ENCODE assay signal across 8 cellular contexts in genomic region chr6:149317656-149318571, GRCh38. TPM values are rescaled to one million over a fixed set of nuclear protein-coding genes. Genes with fewer than 3 reads are reported as not detected.
DNase-seq lines count a peak whose midpoint lies in the region; ATAC-seq and TF ChIP-seq lines count a peak whose summit lies in the region.

Gene TAB2, plus strand, starts transcription at chr6:149317712. Its CDS starts 52,286 bp downstream, at chr6:149369998.

- ATAC-seq in GM19023 (IDR thresholded peaks at IDR 0.05; ENCODE audit: unreplicated experiment) (peak; percentile 32), HG03280 (IDR thresholded peaks at IDR 0.05; ENCODE audit: unreplicated experiment) (peak; percentile 29), upper lobe of right lung (peak; percentile 73)

- CTCF ChIA-PET in SK-N-SH (lab: Yijun Ruan, JAX) = interaction anchor here (1.3 to 4.1 kb wide), 2 partner anchors 101 to 114 kb away, joined by 3 to 19 read pairs; no protein-coding TSS in a partner anchor

- intact Hi-C loops in cardiac septum (cut with DNase I) = no loop called here
- intact Hi-C loops in prostate gland (cut with DNase I) = loop anchor here (5.0 to 10.0 kb wide), 2 partner anchors 114 to 233 kb away; no protein-coding TSS in a partner anchor
- intact Hi-C loops in upper lobe of right lung (cut with DNase I) = no loop called here

- no peak for TF ChIP-seq RAD21 in SK-N-SH (IDR thresholded peaks at IDR 0.05; ENCODE audit: low read length)

- H3K4me2 ChIP-seq in SK-N-SH = peak within 1 kb of the TSS; percentile 91

- H3K27me3 ChIP-seq in SK-N-SH (ENCODE audit: insufficient read depth) (no peaks in the 10 kb centered on the region), prostate gland (replicated peaks; ENCODE audit: insufficient read depth) (no peaks in the 10 kb centered on the region), upper lobe of right lung (no peaks in the 10 kb centered on the region)

- H3K9me3 ChIP-seq in SK-N-SH (no peaks in the 10 kb centered on the region), prostate gland (no peaks in the 10 kb centered on the region), upper lobe of right lung (no peaks in the 10 kb centered on the region)

- H3K9me2 ChIP-seq in SK-N-SH = no peaks in the 10 kb centered on the region

- peaks cover 45% of the 10 kb centered on the region for H4K20me1 ChIP-seq in SK-N-SH (ENCODE audit: insufficient read depth)

- H2AFZ ChIP-seq in SK-N-SH (ENCODE audit: low read depth) = peak within 1 kb of the TSS; percentile 92

- H3K36me3 ChIP-seq in SK-N-SH (replicated peaks in 1 of 2; ENCODE audit: control insufficient read depth in 1 of 2, insufficient read depth in 2 of 2, low read length in 1 of 2) (no peaks in the 10 kb centered on the region), prostate gland (no peaks in the 10 kb centered on the region), upper lobe of right lung (no peaks in the 10 kb centered on the region)

- H3K27ac ChIP-seq in 22Rv1 = peak within 1 kb of the TSS; percentile 63
- peak within 1 kb of the TSS; percentile 94 to 99 for H3K27ac ChIP-seq in SK-N-SH (ENCODE audit: low read depth in 2 of 2, low read length in 1 of 2)
- peak within 1 kb of the TSS; percentile 97 to 98 for H3K27ac ChIP-seq in prostate gland
- peak within 1 kb of the TSS; percentile 97 for H3K27ac ChIP-seq in upper lobe of right lung

- DNase-seq in SK-N-SH = peak; percentile 73
- peak; percentile 83 for DNase-seq in activated naive CD4-positive, alpha-beta T cell treated with anti-CD3 and anti-CD28 coated beads, Interleukin-2, amount 50 U/mL, for 16 hours
- DNase-seq in cardiac septum (ENCODE audit: low spot score) = peak; percentile 76
- peak; percentile 25 for DNase-seq in prostate gland (ENCODE audit: low spot score)
- DNase-seq in upper lobe of right lung = peak; percentile 77

- WGBS in SK-N-SH (ENCODE audit: low lambda C conversion rate) = under 1% methylated on average over 32 of the region's 92 CpGs
- under 1% methylated on average over 79 of the region's 92 CpGs for WGBS in prostate gland

- POLR2A ChIA-PET in SK-N-SH (lab: Yijun Ruan, JAX) = interaction anchor here (1.5 kb wide), 1 partner anchor 114 kb away, joined by 4 read pairs; no protein-coding TSS in a partner anchor

- peak within 1 kb of the TSS; percentile 96 for H3K9ac ChIP-seq in SK-N-SH

- peak; percentile 6 for TF ChIP-seq POLR2A in prostate gland (IDR thresholded peaks at IDR 0.05)

- H3K79me2 ChIP-seq in SK-N-SH (ENCODE audit: insufficient read depth) = peaks cover 58% of the 10 kb centered on the region

- H3K4me1 ChIP-seq in SK-N-SH (ENCODE audit: control insufficient read depth in 1 of 2, insufficient read depth in 2 of 2, low read depth in 1 of 2, low read length in 1 of 2) = peaks cover 6 to 8% of the 10 kb centered on the region in 2 experiments; a peak in 3 of 4 replicates
- H3K4me1 ChIP-seq in prostate gland (replicated peaks) = peaks cover 8% of the 10 kb centered on the region
- H3K4me1 ChIP-seq in upper lobe of right lung = peaks cover 41% of the 10 kb centered on the region

- no peak for TF ChIP-seq EP300 in SK-N-SH (IDR thresholded peaks at IDR 0.05; ENCODE audit: borderline replicate concordance in 1 of 2, low read depth in 1 of 2, low read length in 1 of 2)

- peaks cover 26% of the 10 kb centered on the region for H3F3A ChIP-seq in SK-N-SH (replicated peaks; ENCODE audit: insufficient read depth)

- H3K4me3 ChIP-seq in SK-N-SH (ENCODE audit: low read depth in 2 of 2, low read length in 1 of 2) (peak within 1 kb of the TSS; percentile 81 to 89), prostate gland (peak within 1 kb of the TSS; percentile 93 to 95), upper lobe of right lung (peak within 1 kb of the TSS; percentile 97)

- TF ChIP-seq CTCF in 22Rv1 (IDR thresholded peaks at IDR 0.05) (no peak), SK-N-SH (IDR thresholded peaks at IDR 0.05) (no peak), prostate gland (IDR thresholded peaks at IDR 0.05) (no peak), upper lobe of right lung (IDR thresholded peaks at IDR 0.05) (no peak)

TF ChIP-seq in SK-N-SH, 30 proteins besides CTCF, POLR2A, EP300 and RAD21:
- TF ChIP-seq CHD2 (IDR thresholded peaks at IDR 0.05; ENCODE audit: low read length, partially characterized antibody) = no peak
- TF ChIP-seq YY1 (IDR thresholded peaks at IDR 0.05; ENCODE audit: low read depth) = no peak
- TF ChIP-seq MXI1 (IDR thresholded peaks at IDR 0.05; ENCODE audit: low read depth, low read length) = 0 out of 2 replicates have a peak, but pooled peaks have one; percentile 24

RNA-seq across cellular contexts. Expression of gene TAB2, which starts in this region (rescaled TPM):
- polyA plus RNA-seq in SK-N-SH (2012; rRNA removed) = 24.4 and 29.5 TPM in 2 replicates
- 33.1 and 35.7 TPM in 2 replicates for polyA plus RNA-seq in SK-N-SH (2012; cell fraction: cytosol; rRNA removed)
- 10.1 and 20.2 TPM in 2 replicates for polyA plus RNA-seq in SK-N-SH (2012; cell fraction: nucleus; rRNA removed)
- 49.2 TPM for total RNA-seq in cardiac septum
- 10 to 100 TPM; 58.8 to 66.3 TPM for total RNA-seq in prostate gland
- total RNA-seq in upper lobe of right lung = 65.8 TPM

Comparison
In these comparisons a context has a peak if more than half of its experiments do, and no peak if none do; other contexts are left out.
1. Peak in every context shown above with its lines: DNase-seq, ATAC-seq, H3K4me3 ChIP-seq and H3K27ac ChIP-seq.
2. DNase-seq: peak in every context shown above with its lines; median percentile 83 in activated naive CD4-positive, alpha-beta T cell treated with anti-CD3 and anti-CD28 coated beads, Interleukin-2, amount 50 U/mL, for 16 hours; 77 in upper lobe of right lung; 76 in cardiac septum; 73 in SK-N-SH; 25 in prostate gland.